Comparison of ENCODE assay signal across 19 cellular contexts in genomic region chr4:1979477-1980196, GRCh38. TPM values are rescaled to one million over a fixed set of nuclear protein-coding genes. Genes with fewer than 3 reads are reported as not detected.
DNase-seq lines count a peak whose midpoint lies in the region; ATAC-seq and TF ChIP-seq lines count a peak whose summit lies in the region.
"Had no signal": no experiment of that assay in that cellular context is flagged by ENCODE, and none has a peak within 500 bp of the region (broad histone marks: within the 10 kb centered on the region; RNA-seq: fewer than 3 reads in every experiment).

No MANE protein-coding gene starts in this region.

- no peaks in the 10 kb centered on the region for H3K4me1 Mint-ChIP-seq in CD14-positive monocyte
- H3K4me1 Mint-ChIP-seq in central memory CD8-positive, alpha-beta T cell = no peaks in the 10 kb centered on the region
- peaks cover 3% of the 10 kb centered on the region for H3K4me1 Mint-ChIP-seq in nephron progenitor cell

- no peaks in the 10 kb centered on the region for H3K9me3 ChIP-seq in HCT116 (ENCODE audit: control insufficient read depth in 1 of 2, insufficient read depth in 1 of 2, low read depth in 1 of 2, low read length in 2 of 2)
- H3K9me3 ChIP-seq: heart right ventricle, SJSA1, tibial artery had no signal

- no peak overlapping the region for H3K9ac ChIP-seq in HCT116 (ENCODE audit: low read length)

- H3K36me3 Mint-ChIP-seq in CD14-positive monocyte (peaks cover 85 to 98% of the 10 kb centered on the region in 2 donors), nephron progenitor cell (ENCODE audit: low read depth) (peaks cover 68% of the 10 kb centered on the region)
- peaks cover 52% of the 10 kb centered on the region for H3K36me3 Mint-ChIP-seq in central memory CD8-positive, alpha-beta T cell (ENCODE audit: insufficient read depth)

- POLR2A ChIA-PET in HCT116 (lab: Charles Lee) = no interaction called here

- TF ChIP-seq CTCF in CD14-positive monocyte (IDR thresholded peaks at IDR 0.05) (no peak), HCT116 (IDR thresholded peaks at IDR 0.05 in 2 of 3, conservative IDR thresholded peaks at IDR 0.05 in 1 of 3; ENCODE audit: borderline replicate concordance in 1 of 3, insufficient read depth in 1 of 3, low read depth in 2 of 3, low read length in 2 of 3) (no peak), nephron progenitor cell (IDR thresholded peaks at IDR 0.05) (no peak)

- H3K27ac Mint-ChIP-seq in CD14-positive monocyte (peak overlapping the region in 4 of 7 donors; percentile 23 to 57 (median 27)), nephron progenitor cell (peak overlapping the region; percentile 95)
- H3K27ac Mint-ChIP-seq in central memory CD8-positive, alpha-beta T cell (ENCODE audit: low read depth) = peak overlapping the region; percentile 29
- H3K27ac Mint-ChIP-seq: activated CD4-positive, alpha-beta T cell treated with anti-CD3 and anti-CD28 coated beads, Interleukin-2, amount 10 ng/mL, durations not matched to agents 7 days and 5 days had no signal

- peaks cover 8% of the 10 kb centered on the region; the same call in 1 of the 2 replicates for H4K20me1 ChIP-seq in HCT116 (ENCODE audit: insufficient read depth)

- peaks cover 0 to 3% (median 0%) of the 10 kb centered on the region in 7 donors for H3K9me3 Mint-ChIP-seq in CD14-positive monocyte
- H3K9me3 Mint-ChIP-seq in central memory CD8-positive, alpha-beta T cell = no peaks in the 10 kb centered on the region
- no peaks in the 10 kb centered on the region for H3K9me3 Mint-ChIP-seq in nephron progenitor cell
- H3K9me3 Mint-ChIP-seq: activated CD4-positive, alpha-beta T cell treated with anti-CD3 and anti-CD28 coated beads, Interleukin-2, amount 10 ng/mL, durations not matched to agents 7 days and 5 days had no signal

- TF ChIP-seq RAD21 in HCT116 (IDR thresholded peaks at IDR 0.05; ENCODE audit: low read depth) = no peak

- peaks cover 4 to 19% of the 10 kb centered on the region in 2 experiments; a peak in 2 of 4 replicates for H3K4me1 ChIP-seq in HCT116 (ENCODE audit: control insufficient read depth in 1 of 2, insufficient read depth in 2 of 2, low read length in 2 of 2)
- H3K4me1 ChIP-seq: SJSA1 had no signal

- H2AFZ ChIP-seq in HCT116 (ENCODE audit: low read depth, low read length, poor library complexity, severe bottlenecking) = no peak overlapping the region

- no peak for TF ChIP-seq POLR2A in HCT116 (IDR thresholded peaks at IDR 0.05; ENCODE audit: borderline replicate concordance, extremely low read depth, insufficient read depth, insufficient read length)

- H3K36me3 ChIP-seq in HCT116 (ENCODE audit: control insufficient read depth in 1 of 2, insufficient read depth in 2 of 2, low read length in 2 of 2) = peaks cover 52 to 78% of the 10 kb centered on the region in 2 experiments

- RAD21 ChIA-PET in HCT116 (lab: Charles Lee; ENCODE audit: low non-redundant PET in 1 of 2, low total read pairs in 2 of 2, uncharacterized antibody in 2 of 2, unreplicated experiment in 2 of 2) = no interaction called here

- CTCF ChIA-PET in HCT116 (lab: Charles Lee) = no interaction called here

- H3K9me2 ChIP-seq in HCT116 (ENCODE audit: insufficient read depth) = no peaks in the 10 kb centered on the region

- no peaks in the 10 kb centered on the region for H3K27me3 ChIP-seq in HCT116 (ENCODE audit: insufficient read depth, low read length)
- H3K27me3 ChIP-seq: dorsolateral prefrontal cortex, heart right ventricle, SJSA1, tibial artery had no signal

- H3K4me3 Mint-ChIP-seq in CD14-positive monocyte = no peak overlapping the region
- no peak overlapping the region for H3K4me3 Mint-ChIP-seq in central memory CD8-positive, alpha-beta T cell
- H3K4me3 Mint-ChIP-seq in nephron progenitor cell = no peak overlapping the region
- H3K4me3 Mint-ChIP-seq: activated CD4-positive, alpha-beta T cell treated with anti-CD3 and anti-CD28 coated beads, Interleukin-2, amount 10 ng/mL, durations not matched to agents 7 days and 5 days had no signal

- peak; percentile 11 for DNase-seq in CD14-positive monocyte (ENCODE audit: low spot score)
- DNase-seq in HCT116 (ENCODE audit: low read depth, low spot score) = no peak
- DNase-seq in central memory CD8-positive, alpha-beta T cell (ENCODE audit: low spot score in 2 of 2) = no peak
- no peak for DNase-seq in nephron progenitor cell
- no peak for DNase-seq in DMS 273 (lab: John Stamatoyannopoulos, UW; ENCODE audit: unreplicated experiment)
- DNase-seq in ecto neural progenitor cell (ENCODE audit: low spot score) = no peak
- no peak for DNase-seq in NCI-H345 (lab: John Stamatoyannopoulos, UW)
- DNase-seq: activated CD4-positive, alpha-beta T cell treated with anti-CD3 and anti-CD28 coated beads, Interleukin-2, amount 10 ng/mL, durations not matched to agents 7 days and 5 days; GF-D8; HCEC 1CT; heart right ventricle; NCI-H187; NCI-H510A; stimulated activated CD4-positive, alpha-beta T cell treated with anti-CD3 and anti-CD28 coated beads, Interleukin-4, amount 100 ng/mL, for 1 hour; T1000; tibial artery had no signal

- H3K27me3 Mint-ChIP-seq in CD14-positive monocyte (ENCODE audit: low read depth in 3 of 3) = no peaks in the 10 kb centered on the region
- H3K27me3 Mint-ChIP-seq in central memory CD8-positive, alpha-beta T cell = no peaks in the 10 kb centered on the region
- H3K27me3 Mint-ChIP-seq in nephron progenitor cell (ENCODE audit: low read depth, poor library complexity) = no peaks in the 10 kb centered on the region
- H3K27me3 Mint-ChIP-seq: activated CD4-positive, alpha-beta T cell treated with anti-CD3 and anti-CD28 coated beads, Interleukin-2, amount 10 ng/mL, durations not matched to agents 7 days and 5 days had no signal

- H3K4me3 ChIP-seq in HCT116 (replicated peaks in 1 of 2; ENCODE audit: low read depth in 1 of 2, low read length in 2 of 2) = no peak overlapping the region
- H3K4me3 ChIP-seq: dorsolateral prefrontal cortex, heart right ventricle, SJSA1, tibial artery had no signal

- intact Hi-C loops in CD14-positive monocyte (cut with micrococcal nuclease) = no loop called here
- intact Hi-C loops in HCT116 (cut with micrococcal nuclease) = no loop called here

- no TSS peak for BruUV-seq in HCT116 (replicated peaks; lab: Mats Ljungman, UMichigan)

- H3K79me2 ChIP-seq in HCT116 (ENCODE audit: insufficient read depth, low read length) = peaks cover 24% of the 10 kb centered on the region

- H3K27ac ChIP-seq in HCT116 (ENCODE audit: low read depth, low read length) = peak overlapping the region; percentile 32; the same call in 1 of the 2 replicates
- H3K27ac ChIP-seq: dorsolateral prefrontal cortex, heart right ventricle, SJSA1, tibial artery had no signal

- no peak for ATAC-seq in HCT116
- no peak for ATAC-seq in central memory CD8-positive, alpha-beta T cell (replicated peaks; ENCODE audit: extremely low read depth, poor library complexity, severe bottlenecking)
- ATAC-seq in GM21381 (IDR thresholded peaks at IDR 0.05; ENCODE audit: unreplicated experiment) = no peak
- ATAC-seq: heart right ventricle had no signal

- H3K4me2 ChIP-seq in HCT116 (ENCODE audit: low read length) = no peak overlapping the region

TF ChIP-seq in HCT116, 20 proteins besides CTCF, POLR2A, EP300 and RAD21:
- TF ChIP-seq EGR1 (IDR thresholded peaks at IDR 0.05; ENCODE audit: low read depth) = no peak
- 0 out of 2 replicates have a peak, but pooled peaks have one; percentile 3 for TF ChIP-seq JUND (IDR thresholded peaks at IDR 0.05)

RNA-seq across cellular contexts. Expression of gene NELFA, which starts 29.1 kb away (rescaled TPM):
- 10 to 100 TPM; 10.0 to 10.5 TPM for polyA plus RNA-seq in CD14-positive monocyte
- 56.1 TPM for total RNA-seq in HCT116 (2021; ENCODE audit: unreplicated experiment)
- polyA plus RNA-seq in HCT116 (2012) = 50.8 and 57.2 TPM in 2 replicates

Comparison
In these comparisons a context has a peak if more than half of its experiments do, and no peak if none do; other contexts are left out.
1. H3K27ac Mint-ChIP-seq: peak in every context shown above with its lines; median percentile 95 in nephron progenitor cell; 29 in central memory CD8-positive, alpha-beta T cell; 27 in CD14-positive monocyte.